8 cellular contexts compared by ENCODE assay signal in genomic region chr15:78299302-78300102, GRCh38. TPM values are rescaled to one million over a fixed set of nuclear protein-coding genes. Genes with fewer than 3 reads are reported as not detected.
A peak's percentile ranks its signal among the peaks of the same experiment; 100 is the strongest.
DNase-seq lines count a peak whose midpoint lies in the region; ATAC-seq and TF ChIP-seq lines count a peak whose summit lies in the region.

Gene SKIC8 (minus strand): TSS chr15:78299609. CDS start chr15:78295686, 3,923 bp downstream.

- peaks cover 11 to 20% of the 10 kb centered on the region in 2 donors for H3K4me1 Mint-ChIP-seq in natural killer cell

- intact Hi-C loops in natural killer cell (cut with micrococcal nuclease) = loop anchor here (1.0 to 10.0 kb wide), 4 partner anchors 35 to 185 kb away; partner anchors contain the start of genes DNAJA4, IDH3A and IREB2

- H3K27ac ChIP-seq in RWPE1 = peak within 1 kb of the TSS; percentile 68

- H3K27ac Mint-ChIP-seq in natural killer cell = peak within 1 kb of the TSS; percentile 89 to 97

- H3K27me3 Mint-ChIP-seq in natural killer cell (ENCODE audit: low read depth in 2 of 2) = no peaks in the 10 kb centered on the region

- ATAC-seq in natural killer cell = peak; percentile 97 to 98 (median 97)

- H3K4me3 Mint-ChIP-seq in natural killer cell = peak within 1 kb of the TSS; percentile 98

- H3K9me3 Mint-ChIP-seq in natural killer cell = no peaks in the 10 kb centered on the region

- POLR2A ChIA-PET in RWPE1 (lab: Yijun Ruan, JAX; ENCODE audit: low non-redundant PET) = interaction anchor here (0.5 to 1.0 kb wide), 5 partner anchors 46 to 124 kb away, joined by 3 to 5 read pairs (median 4); no protein-coding TSS in a partner anchor

- TF ChIP-seq CTCF in LNCAP (IDR thresholded peaks at IDR 0.05) (0 out of 2 replicates have a peak, but pooled peaks have one; percentile 31), RWPE1 (conservative IDR thresholded peaks at IDR 0.05; ENCODE audit: low read depth) (no peak), fibroblast of mammary gland (conservative IDR thresholded peaks at IDR 0.05; ENCODE audit: control insufficient read depth, insufficient read depth, low read depth, low read length) (no peak), natural killer cell (IDR thresholded peaks at IDR 0.05) (no peak)

- H3K4me3 ChIP-seq in fibroblast of mammary gland (ENCODE audit: control insufficient read depth, low read depth, low read length) = peak within 1 kb of the TSS; percentile 95

- H3K36me3 Mint-ChIP-seq in natural killer cell = no peaks in the 10 kb centered on the region

- peak; percentile 94 for DNase-seq in EL
- DNase-seq in GOT3 (lab: John Stamatoyannopoulos, UW) = peak; percentile 66
- peak; percentile 96 for DNase-seq in RWPE1 (ENCODE audit: low spot score)
- peak; percentile 77 to 81 for DNase-seq in activated T-helper 1 cell treated with anti-CD3 and anti-CD28 coated beads, Interleukin-2, amount 50 U/mL, for 16 hours (ENCODE audit: low read depth in 1 of 2, low spot score in 1 of 2)
- DNase-seq in fibroblast of mammary gland (ENCODE audit: low read depth) = peak; percentile 79
- peak; percentile 89 for DNase-seq in natural killer cell
- peak; percentile 83 to 90 (median 87) for DNase-seq in stimulated activated naive CD4-positive, alpha-beta T cell (lab: John Stamatoyannopoulos, UW)

- CTCF ChIA-PET in RWPE1 (lab: Yijun Ruan, JAX) = no interaction called here

RNA-seq across cellular contexts. Expression of gene SKIC8, which starts in this region (rescaled TPM):
- 10 to 100 TPM; 20.7 to 24.9 (median 21.4) TPM for total RNA-seq in natural killer cell

Comparison
In these comparisons a context has a peak if more than half of its experiments do, and no peak if none do; other contexts are left out.
1. Peak in every context shown above with its lines: DNase-seq, ATAC-seq, H3K4me3 ChIP-seq and H3K27ac ChIP-seq.